In genomic region chr17:35612924-35613521, GRCh38 we compare ENCODE assay signal across 8 cellular contexts. TPM values are rescaled to one million over a fixed set of nuclear protein-coding genes. Genes with fewer than 3 reads are reported as not detected.
DNase-seq lines count a peak whose midpoint lies in the region; ATAC-seq, FAIRE-seq and TF ChIP-seq lines count a peak whose summit lies in the region.

No MANE protein-coding gene starts in this region.

- no peak overlapping the region for H3K9ac ChIP-seq in HepG2 (ENCODE audit: insufficient read depth, low read depth, low read length)

- POLR2A ChIA-PET in HepG2 (lab: Yijun Ruan, JAX) = interaction anchor here (0.9 kb wide), 1 partner anchor 24 kb away, joined by 3 read pairs; no protein-coding TSS in a partner anchor

- H3K4me1 ChIP-seq in RWPE2 (ENCODE audit: insufficient read depth, poor library complexity, severe bottlenecking) (no peaks in the 10 kb centered on the region), HepG2 (ENCODE audit: insufficient read depth, low read length) (no peaks in the 10 kb centered on the region), upper lobe of left lung (peaks cover 3 to 8% (median 4%) of the 10 kb centered on the region in 4 donors)

- no peak overlapping the region for H2AFZ ChIP-seq in HepG2 (ENCODE audit: low read length)

- H3K27ac ChIP-seq in RWPE2 (ENCODE audit: poor library complexity, severe bottlenecking) = no peak overlapping the region
- no peak overlapping the region for H3K27ac ChIP-seq in HepG2 (ENCODE audit: extremely low read length, insufficient read depth, low read length)
- no peak overlapping the region for H3K27ac ChIP-seq in upper lobe of left lung

- no peaks in the 10 kb centered on the region for H3K79me2 ChIP-seq in HepG2 (ENCODE audit: insufficient read depth, low read length)

- H3K9me3 ChIP-seq in RWPE2 (ENCODE audit: severe bottlenecking) (no peaks in the 10 kb centered on the region), HepG2 (ENCODE audit: low read length) (no peaks in the 10 kb centered on the region), upper lobe of left lung (no peaks in the 10 kb centered on the region)

- no peak for ATAC-seq in RWPE2 (ENCODE audit: low read depth)
- ATAC-seq in HepG2 = no peak
- no peak for ATAC-seq in upper lobe of left lung (ENCODE audit: low FRiP score in 2 of 2)
- no peak for ATAC-seq in HG03139 (IDR thresholded peaks at IDR 0.05; ENCODE audit: unreplicated experiment)
- no peak for ATAC-seq in HG03135 (IDR thresholded peaks at IDR 0.05; ENCODE audit: unreplicated experiment)

- BruUV-seq in HepG2 (replicated peaks; lab: Mats Ljungman, UMichigan) = no TSS peak

- FAIRE-seq in HepG2 (lab: Jason Lieb, UNC) = peak; percentile 63

- CTCF ChIA-PET in HepG2 (lab: Yijun Ruan, JAX; ENCODE audit: low intra/inter-chr PET ratio, low total read pairs) = interaction anchor here (2.6 kb wide), 1 partner anchor 134 kb away, joined by 54 read pairs; no protein-coding TSS in a partner anchor

- H3K27me3 ChIP-seq in RWPE2 (ENCODE audit: insufficient read depth, poor library complexity, severe bottlenecking) (no peaks in the 10 kb centered on the region), HepG2 (ENCODE audit: control insufficient read depth in 1 of 2, insufficient read depth in 2 of 2, low read length in 2 of 2) (no peaks in the 10 kb centered on the region), upper lobe of left lung (no peaks in the 10 kb centered on the region)

- TF ChIP-seq EP300 in HepG2 (IDR thresholded peaks at IDR 0.05; ENCODE audit: low read depth in 2 of 2, low read length in 2 of 2) (no peak), HepG2 (CRISPR knock-in tag; IDR thresholded peaks at IDR 0.05; ENCODE audit: borderline replicate concordance) (no peak), upper lobe of left lung (IDR thresholded peaks at IDR 0.05) (no peak)

- no peaks in the 10 kb centered on the region for H4K20me1 ChIP-seq in HepG2 (ENCODE audit: insufficient read depth, low read length)

- H3K4me2 ChIP-seq in HepG2 (ENCODE audit: low read depth, low read length) = no peak overlapping the region

- TF ChIP-seq POLR2A in HepG2 (IDR thresholded peaks at IDR 0.05; ENCODE audit: insufficient read depth in 1 of 2, low read depth in 2 of 2, low read length in 2 of 2) (no peak), upper lobe of left lung (IDR thresholded peaks at IDR 0.05) (no peak)

- TF ChIP-seq CTCF in RWPE2 (IDR thresholded peaks at IDR 0.05; ENCODE audit: poor library complexity, severe bottlenecking) = peak; percentile 79
- TF ChIP-seq CTCF in cardiac fibroblast (IDR thresholded peaks at IDR 0.05; ENCODE audit: low read depth, low read length) = peak; percentile 69
- TF ChIP-seq CTCF in HepG2 (CRISPR knock-in tag; IDR thresholded peaks at IDR 0.05) = peak; percentile 67
- TF ChIP-seq CTCF in upper lobe of left lung (IDR thresholded peaks at IDR 0.05) = peak in 4 of 6 experiments; percentile 32 to 52 (median 40)

- TF ChIP-seq RAD21 in HepG2 (CRISPR knock-in tag; IDR thresholded peaks at IDR 0.05) = peak; percentile 21; the same call in 1 of the 2 replicates

- in situ Hi-C loops in HepG2 (cut with HindIII; ENCODE audit: extremely low pct_ligation_motif_present, low pct_unique_long_range_greater_than_20kb) = loop anchor here (5.0 kb wide), 1 partner anchor 134 kb away; no protein-coding TSS in a partner anchor

- 61% methylated on average over 2 of the region's 2 CpGs for WGBS in HepG2 (ENCODE audit: low lambda C conversion rate)
- WGBS in upper lobe of left lung, 2 donors = 87% methylated on average over 2 of the region's 2 CpGs

- H3K36me3 ChIP-seq in RWPE2 (ENCODE audit: low read depth) = peaks cover 95% of the 10 kb centered on the region
- H3K36me3 ChIP-seq in HepG2 (replicated peaks in 1 of 2; ENCODE audit: control insufficient read depth in 1 of 2, insufficient read depth in 2 of 2, low read length in 2 of 2) = peaks cover 7 to 26% of the 10 kb centered on the region in 2 experiments
- H3K36me3 ChIP-seq in upper lobe of left lung = peaks cover 15 to 57% (median 28%) of the 10 kb centered on the region in 4 donors

- H3K4me3 ChIP-seq in RWPE2 (ENCODE audit: severe bottlenecking) = no peak overlapping the region
- H3K4me3 ChIP-seq in cardiac fibroblast (replicated peaks in 1 of 2; ENCODE audit: low read depth in 2 of 2, low read length in 2 of 2) = no peak overlapping the region
- H3K4me3 ChIP-seq in HepG2 (replicated peaks in 1 of 3; ENCODE audit: insufficient read depth in 1 of 3, low read depth in 2 of 3, low read length in 3 of 3) = no peak overlapping the region
- H3K4me3 ChIP-seq in upper lobe of left lung = no peak overlapping the region

- DNase-seq in DMS 273 (lab: John Stamatoyannopoulos, UW; ENCODE audit: unreplicated experiment) = peak; percentile 68
- DNase-seq in HT-29 (ENCODE audit: low spot score) = peak; percentile 78
- no peak for DNase-seq in RWPE2 (ENCODE audit: low spot score)
- DNase-seq in cardiac fibroblast (ENCODE audit: low read depth in 2 of 2) = peak; percentile 71 to 77
- DNase-seq in HepG2 (ENCODE audit: low spot score) = peak; percentile 48
- no peak for DNase-seq in upper lobe of left lung

- intact Hi-C loops in HepG2 (cut with micrococcal nuclease; ENCODE audit: unreplicated experiment) = loop anchor here (1.0 kb wide), 1 partner anchor 134 kb away; no protein-coding TSS in a partner anchor

RNA-seq across cellular contexts. Expression of gene AP2B1, which starts 25.9 kb away (rescaled TPM):
- total RNA-seq in HT-29 (2014; rRNA removed; shearing (Covaris generic)) = 65.0 and 65.8 TPM in 2 replicates
- total RNA-seq in HepG2 (2016; rRNA removed; fragmentation: Illumina TruSeq; extraction: Trizol) (23.8 and 58.4 TPM in 2 replicates), upper lobe of left lung (100 to 1,000 TPM in 3 of 6 donors, 10 to 100 TPM in 3; 52.7 to 140 (median 101) TPM)
- total RNA-seq in HepG2 (2016; cell fraction: cytosol; rRNA removed; fragmentation: Illumina TruSeq; extraction: Trizol; ENCODE audit: low read depth) = 7.7 and 8.3 TPM in 2 replicates
- 21.9 and 55.7 TPM in 2 replicates for total RNA-seq in HepG2 (2016; cell fraction: insoluble cytoplasmic fraction; rRNA removed; fragmentation: Illumina TruSeq; extraction: Trizol)
- total RNA-seq in HepG2 (2016; cell fraction: membrane; rRNA removed; fragmentation: Illumina TruSeq; extraction: Trizol) = 24.9 and 27.8 TPM in 2 replicates
- 35.0 and 35.8 TPM in 2 replicates for total RNA-seq in HepG2 (2016; cell fraction: nucleus; rRNA removed; fragmentation: Illumina TruSeq; extraction: Trizol)
- 67.4 and 71.3 TPM in 2 replicates for polyA plus RNA-seq in HepG2 (2011; rRNA removed)
- polyA plus RNA-seq in HepG2 (2011; cell fraction: cytosol; rRNA removed) = 55.0 and 79.8 TPM in 2 replicates
- 30.8 and 37.5 TPM in 2 replicates for polyA plus RNA-seq in HepG2 (2011; cell fraction: nucleus; rRNA removed)
- polyA plus RNA-seq in HepG2 (2012) = 71.1 and 87.3 TPM in 2 replicates
- polyA plus RNA-seq in HepG2 (2016; cell fraction: cytosol; fragmentation: Illumina TruSeq; extraction: Trizol; ENCODE audit: low read depth) = 9.1 and 11.2 TPM in 2 replicates
- polyA plus RNA-seq in HepG2 (2016; cell fraction: insoluble cytoplasmic fraction; fragmentation: Illumina TruSeq; extraction: Trizol; ENCODE audit: low read depth) = 61.8 and 69.1 TPM in 2 replicates
- 20.2 and 25.9 TPM in 2 replicates for polyA plus RNA-seq in HepG2 (2016; cell fraction: membrane; fragmentation: Illumina TruSeq; extraction: Trizol; ENCODE audit: low read depth)
- polyA plus RNA-seq in HepG2 (2016; cell fraction: nucleus; fragmentation: Illumina TruSeq; extraction: Trizol; ENCODE audit: insufficient read depth, low read depth) = 31.8 and 34.7 TPM in 2 replicates
- polyA minus RNA-seq in HepG2 (2011; rRNA and poly(A)+ RNA removed; ENCODE audit: low replicate concordance) = 118 and 224 TPM in 2 replicates
- 78.8 and 101 TPM in 2 replicates for polyA minus RNA-seq in HepG2 (2011; cell fraction: cytosol; rRNA and poly(A)+ RNA removed)
- 59.2 and 75.5 TPM in 2 replicates for polyA minus RNA-seq in HepG2 (2011; cell fraction: nucleus; rRNA and poly(A)+ RNA removed)

RNA-seq across cellular contexts. Expression of gene PEX12, which starts 34.7 kb away (rescaled TPM):
- 3.8 and 6.1 TPM in 2 replicates for total RNA-seq in HT-29 (2014; rRNA removed; shearing (Covaris generic))
- 4.3 and 5.1 TPM in 2 replicates for total RNA-seq in HepG2 (2016; rRNA removed; fragmentation: Illumina TruSeq; extraction: Trizol)
- total RNA-seq in HepG2 (2016; cell fraction: cytosol; rRNA removed; fragmentation: Illumina TruSeq; extraction: Trizol; ENCODE audit: low read depth) = 1.0 and 1.1 TPM in 2 replicates
- total RNA-seq in HepG2 (2016; cell fraction: insoluble cytoplasmic fraction; rRNA removed; fragmentation: Illumina TruSeq; extraction: Trizol) = 4.9 and 5.4 TPM in 2 replicates
- total RNA-seq in HepG2 (2016; cell fraction: membrane; rRNA removed; fragmentation: Illumina TruSeq; extraction: Trizol) = 3.0 TPM in 2 replicates
- 4.8 and 5.4 TPM in 2 replicates for total RNA-seq in HepG2 (2016; cell fraction: nucleus; rRNA removed; fragmentation: Illumina TruSeq; extraction: Trizol)
- polyA plus RNA-seq in HepG2 (2011; rRNA removed) = 10.5 and 11.9 TPM in 2 replicates
- 8.0 and 10.7 TPM in 2 replicates for polyA plus RNA-seq in HepG2 (2011; cell fraction: cytosol; rRNA removed)
- polyA plus RNA-seq in HepG2 (2011; cell fraction: nucleus; rRNA removed) = 2.6 and 4.6 TPM in 2 replicates
- polyA plus RNA-seq in HepG2 (2012) = 6.1 and 7.2 TPM in 2 replicates
- polyA plus RNA-seq in HepG2 (2016; cell fraction: cytosol; fragmentation: Illumina TruSeq; extraction: Trizol; ENCODE audit: low read depth) = 0.52 and 0.57 TPM in 2 replicates
- polyA plus RNA-seq in HepG2 (2016; cell fraction: insoluble cytoplasmic fraction; fragmentation: Illumina TruSeq; extraction: Trizol; ENCODE audit: low read depth) = 4.6 and 5.5 TPM in 2 replicates
- polyA plus RNA-seq in HepG2 (2016; cell fraction: membrane; fragmentation: Illumina TruSeq; extraction: Trizol; ENCODE audit: low read depth) = 1.3 and 1.6 TPM in 2 replicates
- 6.0 and 6.5 TPM in 2 replicates for polyA plus RNA-seq in HepG2 (2016; cell fraction: nucleus; fragmentation: Illumina TruSeq; extraction: Trizol; ENCODE audit: insufficient read depth, low read depth)
- polyA minus RNA-seq in HepG2 (2011; rRNA and poly(A)+ RNA removed; ENCODE audit: low replicate concordance) = 17.7 and 20.0 TPM in 2 replicates
- 5.1 and 8.0 TPM in 2 replicates for polyA minus RNA-seq in HepG2 (2011; cell fraction: cytosol; rRNA and poly(A)+ RNA removed)
- polyA minus RNA-seq in HepG2 (2011; cell fraction: nucleus; rRNA and poly(A)+ RNA removed) = 5.7 and 6.6 TPM in 2 replicates
- 1 to 10 TPM; 3.8 to 6.6 (median 5.2) TPM for total RNA-seq in upper lobe of left lung

RNA-seq across cellular contexts. Expression of gene SLFN14, which starts 52.4 kb away (rescaled TPM):
- total RNA-seq in HT-29 (2014; rRNA removed; shearing (Covaris generic)) = not detected in 2 replicates
- not detected in 2 replicates for total RNA-seq in HepG2 (2016; rRNA removed; fragmentation: Illumina TruSeq; extraction: Trizol)
- total RNA-seq in HepG2 (2016; cell fraction: cytosol; rRNA removed; fragmentation: Illumina TruSeq; extraction: Trizol; ENCODE audit: low read depth) = not detected in 2 replicates
- total RNA-seq in HepG2 (2016; cell fraction: insoluble cytoplasmic fraction; rRNA removed; fragmentation: Illumina TruSeq; extraction: Trizol) = not detected in 2 replicates
- not detected in 2 replicates for total RNA-seq in HepG2 (2016; cell fraction: membrane; rRNA removed; fragmentation: Illumina TruSeq; extraction: Trizol)
- total RNA-seq in HepG2 (2016; cell fraction: nucleus; rRNA removed; fragmentation: Illumina TruSeq; extraction: Trizol) = not detected in 2 replicates
- polyA plus RNA-seq in HepG2 (2011; rRNA removed) = not detected in 2 replicates
- not detected in 2 replicates for polyA plus RNA-seq in HepG2 (2011; cell fraction: cytosol; rRNA removed)
- polyA plus RNA-seq in HepG2 (2011; cell fraction: nucleus; rRNA removed) = not detected in 2 replicates
- polyA plus RNA-seq in HepG2 (2012) = not detected in 2 replicates
- not detected in 2 replicates for polyA plus RNA-seq in HepG2 (2016; cell fraction: cytosol; fragmentation: Illumina TruSeq; extraction: Trizol; ENCODE audit: low read depth)
- polyA plus RNA-seq in HepG2 (2016; cell fraction: insoluble cytoplasmic fraction; fragmentation: Illumina TruSeq; extraction: Trizol; ENCODE audit: low read depth) = not detected in 2 replicates
- not detected in 2 replicates for polyA plus RNA-seq in HepG2 (2016; cell fraction: membrane; fragmentation: Illumina TruSeq; extraction: Trizol; ENCODE audit: low read depth)
- not detected in 2 replicates for polyA plus RNA-seq in HepG2 (2016; cell fraction: nucleus; fragmentation: Illumina TruSeq; extraction: Trizol; ENCODE audit: insufficient read depth, low read depth)
- not detected in 2 replicates for polyA minus RNA-seq in HepG2 (2011; rRNA and poly(A)+ RNA removed; ENCODE audit: low replicate concordance)
- polyA minus RNA-seq in HepG2 (2011; cell fraction: cytosol; rRNA and poly(A)+ RNA removed) = not detected in 2 replicates
- polyA minus RNA-seq in HepG2 (2011; cell fraction: nucleus; rRNA and poly(A)+ RNA removed) = not detected in 2 replicates
- 1 to 10 TPM in 1 of 6 donors, under 1 TPM in 4, not detected in 1; 0.09 to 1.8 (median 0.30) TPM for total RNA-seq in upper lobe of left lung

Comparison
In these comparisons a context has a peak if more than half of its experiments do, and no peak if none do; other contexts are left out.
1. DNase-seq: peak in DMS 273 (single experiment), HT-29 (single experiment), cardiac fibroblast (2 of 2) and HepG2 (single experiment); none in RWPE2 (single experiment) and upper lobe of left lung (0 of 2).
2. Peak in every context shown above with its lines, with median percentiles within 50 percentile points of each other: CTCF ChIP-seq.